18 cellular contexts compared by ENCODE assay signal in the genomic region with DNA sequence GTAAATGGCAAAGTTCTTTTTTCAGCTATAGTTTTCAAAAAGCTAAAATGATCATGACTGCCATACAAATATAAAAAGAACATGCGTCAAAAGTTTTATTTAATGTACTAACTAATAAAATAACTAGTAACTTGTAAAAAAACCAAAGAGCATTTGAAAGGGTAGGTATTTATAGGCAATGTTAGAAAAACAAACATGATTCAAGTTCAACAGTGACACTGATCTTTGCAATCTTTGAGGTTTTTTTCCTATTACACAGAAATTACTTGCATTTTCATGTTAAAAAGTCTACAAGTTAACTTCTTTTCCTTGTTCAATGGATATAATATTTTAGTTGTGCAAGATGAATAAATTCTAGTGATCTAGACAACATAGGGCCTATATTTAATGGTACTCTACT.
DNase-seq lines count a peak whose midpoint lies in the region; ATAC-seq and TF ChIP-seq lines count a peak whose summit lies in the region.
"Had no signal": no experiment of that assay in that cellular context is flagged by ENCODE, and none has a peak within 500 bp of the region (broad histone marks: within the 10 kb centered on the region; RNA-seq: fewer than 3 reads in every experiment).

No MANE protein-coding gene starts in this region.

- H3K4me2 ChIP-seq in skeletal muscle satellite cell (ENCODE audit: low read length): peak overlapping the region; percentile 19

- ATAC-seq in HG03457 (IDR thresholded peaks at IDR 0.05; ENCODE audit: unreplicated experiment): no peak
- ATAC-seq: HepG2 had no signal

- DNase-seq in EH (ENCODE audit: low read depth): peak; percentile 38
- peak; percentile 34 for DNase-seq in LNCaP clone FGC (ENCODE audit: low read depth)
- DNase-seq in choroid plexus epithelial cell (ENCODE audit: low read depth): peak; percentile 53
- DNase-seq in GM20000 (ENCODE audit: low spot score): no peak
- DNase-seq in cerebellum (ENCODE audit: low spot score): no peak
- DNase-seq: BE2C; CD4-positive, alpha-beta T cell; COR-L47; DMS79; KBM-7; NCI-H1105; NCI-H2081; NCI-H2171; NCI-H524 treated with DMSO at 0.1 percent for 48 hours; SHP77 had no signal

- no peaks in the 10 kb centered on the region for H3K36me3 ChIP-seq in skeletal muscle satellite cell (ENCODE audit: insufficient read depth, low read length)
- H3K36me3 ChIP-seq: BE2C had no signal

- H3K9ac ChIP-seq in skeletal muscle satellite cell (ENCODE audit: low read depth, low read length): peak overlapping the region; percentile 38

- no peak for TF ChIP-seq CTCF in LNCaP clone FGC (IDR thresholded peaks at IDR 0.05; ENCODE audit: control insufficient read depth, extremely low read depth, insufficient read depth)
- no peak for TF ChIP-seq CTCF in choroid plexus epithelial cell (conservative IDR thresholded peaks at IDR 0.05; ENCODE audit: low read depth, low read length)
- no peak for TF ChIP-seq CTCF in GM20000 (IDR thresholded peaks at IDR 0.05; ENCODE audit: extremely low read depth, missing control alignments)

- no peaks in the 10 kb centered on the region for H3K9me3 ChIP-seq in skeletal muscle satellite cell (replicated peaks; ENCODE audit: low read length)
- H3K9me3 ChIP-seq: BE2C had no signal

- peaks cover 55% of the 10 kb centered on the region for H3K4me1 ChIP-seq in skeletal muscle satellite cell (ENCODE audit: control insufficient read depth, insufficient read depth, low read length)
- H3K4me1 ChIP-seq: BE2C had no signal

- H3K27me3 ChIP-seq in skeletal muscle satellite cell (ENCODE audit: control insufficient read depth, insufficient read depth, low read length): no peaks in the 10 kb centered on the region
- H3K27me3 ChIP-seq: BE2C had no signal

- no peak overlapping the region for H3K4me3 ChIP-seq in LNCaP clone FGC (ENCODE audit: low read depth, low read length)
- H3K4me3 ChIP-seq in choroid plexus epithelial cell (ENCODE audit: low read depth, low read length): no peak overlapping the region
- H3K4me3 ChIP-seq in skeletal muscle satellite cell (ENCODE audit: low read length): no peak overlapping the region

Comparison
In these comparisons a context has a peak if more than half of its experiments do, and no peak if none do; other contexts are left out.
1. DNase-seq: peak in EH (single experiment), LNCaP clone FGC (single experiment) and choroid plexus epithelial cell (single experiment); none in GM20000 (single experiment) and cerebellum (single experiment).